Comparison of ENCODE assay signal across 11 cellular contexts in genomic region chr1:27606708-27607238, GRCh38. TPM values are rescaled to one million over a fixed set of nuclear protein-coding genes. Genes with fewer than 3 reads are reported as not detected.
DNase-seq lines count a peak whose midpoint lies in the region; ATAC-seq and TF ChIP-seq lines count a peak whose summit lies in the region.
"Had no signal": no experiment of that assay in that cellular context is flagged by ENCODE, and none has a peak within 500 bp of the region (broad histone marks: within the 10 kb centered on the region; RNA-seq: fewer than 3 reads in every experiment).

No MANE protein-coding gene starts in this region.

- DNase-seq in cardiac muscle cell (ENCODE audit: low read depth in 1 of 2, low spot score in 1 of 2) = no peak
- DNase-seq in cardiac septum (ENCODE audit: low spot score) = no peak
- DNase-seq in T-cell = no peak
- DNase-seq in fibroblast of villous mesenchyme (ENCODE audit: low read depth) = peak; percentile 31
- DNase-seq in type B pancreatic cell (ENCODE audit: extremely low spot score, unreplicated experiment) = no peak
- DNase-seq in SJCRH30 = no peak
- DNase-seq in sigmoid colon = no peak
- DNase-seq: aorta had no signal

- peaks cover 18 to 29% (median 27%) of the 10 kb centered on the region in 3 donors for H3K4me1 Mint-ChIP-seq in T-cell
- peaks cover 21% of the 10 kb centered on the region for H3K4me1 Mint-ChIP-seq in type B pancreatic cell (ENCODE audit: unreplicated experiment)

- TF ChIP-seq CTCF in cardiac muscle cell (IDR thresholded peaks at IDR 0.05; ENCODE audit: low read depth, low read length) = no peak
- TF ChIP-seq CTCF in fibroblast of villous mesenchyme (IDR thresholded peaks at IDR 0.05; ENCODE audit: insufficient read depth, low read depth, low read length) = no peak
- peak; percentile 21 for TF ChIP-seq CTCF in type B pancreatic cell (conservative IDR thresholded peaks at IDR 0.05)
- peak in 1 of 4 experiments; percentile 0 for TF ChIP-seq CTCF in sigmoid colon (IDR thresholded peaks at IDR 0.05)

- peak overlapping the region; percentile 34 to 76 for H3K27ac Mint-ChIP-seq in T-cell
- H3K27ac Mint-ChIP-seq in type B pancreatic cell = peak overlapping the region; percentile 87

- intact Hi-C loops in cardiac septum (cut with DNase I) = loop anchor here (2.0 to 10.0 kb wide), 4 partner anchors 118 to 562 kb away; partner anchors contain the start of gene GPR3
- intact Hi-C loops in sigmoid colon (cut with DNase I) = loop anchor here (1.0 to 10.0 kb wide), 3 partner anchors 50 to 309 kb away; partner anchors contain the start of gene TMEM222

- no peak overlapping the region for H3K4me3 ChIP-seq in cardiac muscle cell
- H3K4me3 ChIP-seq in fibroblast of villous mesenchyme (ENCODE audit: low read depth, low read length) = no peak overlapping the region
- H3K4me3 ChIP-seq in SJCRH30 = no peak overlapping the region
- H3K4me3 ChIP-seq in sigmoid colon = no peak overlapping the region

- 80 to 86% methylated on average over 3 of the region's 3 CpGs for WGBS in sigmoid colon, 2 donors

- H3K9me3 ChIP-seq in cardiac muscle cell (ENCODE audit: low read depth) = no peaks in the 10 kb centered on the region
- no peaks in the 10 kb centered on the region for H3K9me3 ChIP-seq in SJCRH30 (replicated peaks)
- H3K9me3 ChIP-seq in sigmoid colon = no peaks in the 10 kb centered on the region

- H3K27ac ChIP-seq in cardiac muscle cell (peak overlapping the region; percentile 60), SJCRH30 (no peak overlapping the region), sigmoid colon (no peak overlapping the region)

- no peaks in the 10 kb centered on the region for H3K36me3 ChIP-seq in cardiac muscle cell
- no peaks in the 10 kb centered on the region for H3K36me3 ChIP-seq in SJCRH30
- H3K36me3 ChIP-seq in sigmoid colon = no peaks in the 10 kb centered on the region

- no peak for ATAC-seq in T-cell (replicated peaks in 1 of 4)
- ATAC-seq in GM19452 (IDR thresholded peaks at IDR 0.05; ENCODE audit: unreplicated experiment) = no peak
- ATAC-seq: activated CD4-positive, CD25-positive, alpha-beta regulatory T cell treated with anti-CD3 and anti-CD28 coated beads, Interleukin-2, amount 50 U/mL, for 24 hours had no signal

- no peak for TF ChIP-seq POLR2A in sigmoid colon (IDR thresholded peaks at IDR 0.05)

- no peaks in the 10 kb centered on the region for H3K9me3 Mint-ChIP-seq in T-cell
- no peaks in the 10 kb centered on the region for H3K9me3 Mint-ChIP-seq in type B pancreatic cell
- H3K9me3 Mint-ChIP-seq: CD14-positive monocyte had no signal

- CTCF ChIA-PET in T-cell (lab: Charles Lee) = interaction anchor here (0.5 to 3.7 kb wide), 21 partner anchors 10 to 1036 kb away, joined by 3 to 50 read pairs (median 4); partner anchors contain the start of gene TAF12 (in 1 of the 2)

- POLR2A ChIA-PET in T-cell (lab: Charles Lee) = interaction anchor here in 1 of 2 donors (0.6 kb wide), 1 partner anchor 909 kb away, joined by 4 read pairs; no protein-coding TSS in a partner anchor

- no peaks in the 10 kb centered on the region for H3K27me3 ChIP-seq in cardiac muscle cell
- H3K27me3 ChIP-seq in SJCRH30 = no peaks in the 10 kb centered on the region
- H3K27me3 ChIP-seq in sigmoid colon = no peaks in the 10 kb centered on the region

- peaks cover 10% of the 10 kb centered on the region for H3K4me1 ChIP-seq in cardiac muscle cell (ENCODE audit: low read depth)
- H3K4me1 ChIP-seq in SJCRH30 = peaks cover 23% of the 10 kb centered on the region
- peaks cover 0 to 26% (median 17%) of the 10 kb centered on the region in 4 donors for H3K4me1 ChIP-seq in sigmoid colon

- no peaks in the 10 kb centered on the region for H3K27me3 Mint-ChIP-seq in T-cell
- H3K27me3 Mint-ChIP-seq in type B pancreatic cell = no peaks in the 10 kb centered on the region

- H3K36me3 Mint-ChIP-seq in T-cell = no peaks in the 10 kb centered on the region
- H3K36me3 Mint-ChIP-seq in type B pancreatic cell = no peaks in the 10 kb centered on the region

- no peak for TF ChIP-seq EP300 in sigmoid colon (IDR thresholded peaks at IDR 0.05)

- H3K4me3 Mint-ChIP-seq in T-cell (no peak overlapping the region), type B pancreatic cell (peak overlapping the region; percentile 96)
- H3K4me3 Mint-ChIP-seq: CD14-positive monocyte had no signal

RNA-seq across cellular contexts. Expression of gene AHDC1, which starts 2.8 kb away (rescaled TPM):
- 31.0 and 58.1 TPM in 2 replicates for total RNA-seq in cardiac muscle cell
- 16.3 and 21.1 TPM in 2 replicates for polyA plus RNA-seq in cardiac muscle cell
- 57.7 TPM for total RNA-seq in cardiac septum
- total RNA-seq in T-cell = 10 to 100 TPM; 21.9 to 26.4 (median 23.1) TPM
- total RNA-seq in fibroblast of villous mesenchyme = 17.1 and 22.5 TPM in 2 replicates
- total RNA-seq in type B pancreatic cell (ENCODE audit: low replicate concordance) = 49.3 and 61.0 TPM in 2 replicates
- total RNA-seq in SJCRH30 (2014; rRNA removed; shearing (Covaris generic)) = 29.7 and 30.6 TPM in 2 replicates
- 10 to 100 TPM; 10.9 to 34.1 (median 14.3) TPM for total RNA-seq in sigmoid colon
- 10 to 100 TPM in 1 of 3 donors, 1 to 10 TPM in 2; 1.8 to 17.4 (median 2.1) TPM for polyA plus RNA-seq in sigmoid colon

RNA-seq across cellular contexts. Expression of gene FGR, which starts 28.2 kb away (rescaled TPM):
- total RNA-seq in cardiac muscle cell (not detected in 2 replicates), cardiac septum (3.8 TPM), T-cell (10 to 100 TPM in 2 of 5 donors, 1 to 10 TPM in 3; 3.2 to 37.3 (median 5.7) TPM), fibroblast of villous mesenchyme (not detected in 2 replicates), type B pancreatic cell (ENCODE audit: low replicate concordance) (not detected in 2 replicates), sigmoid colon (10 to 100 TPM in 1 of 4 donors, 1 to 10 TPM in 3; 6.6 to 11.4 (median 8.0) TPM)
- polyA plus RNA-seq in cardiac muscle cell (0.14 and 0.18 TPM in 2 replicates), sigmoid colon (10 to 100 TPM in 1 of 3 donors, 1 to 10 TPM in 2; 3.0 to 14.4 (median 5.1) TPM)
- not detected in 2 replicates for total RNA-seq in SJCRH30 (2014; rRNA removed; shearing (Covaris generic))
